8 cellular contexts compared by ENCODE assay signal in the genomic region with DNA sequence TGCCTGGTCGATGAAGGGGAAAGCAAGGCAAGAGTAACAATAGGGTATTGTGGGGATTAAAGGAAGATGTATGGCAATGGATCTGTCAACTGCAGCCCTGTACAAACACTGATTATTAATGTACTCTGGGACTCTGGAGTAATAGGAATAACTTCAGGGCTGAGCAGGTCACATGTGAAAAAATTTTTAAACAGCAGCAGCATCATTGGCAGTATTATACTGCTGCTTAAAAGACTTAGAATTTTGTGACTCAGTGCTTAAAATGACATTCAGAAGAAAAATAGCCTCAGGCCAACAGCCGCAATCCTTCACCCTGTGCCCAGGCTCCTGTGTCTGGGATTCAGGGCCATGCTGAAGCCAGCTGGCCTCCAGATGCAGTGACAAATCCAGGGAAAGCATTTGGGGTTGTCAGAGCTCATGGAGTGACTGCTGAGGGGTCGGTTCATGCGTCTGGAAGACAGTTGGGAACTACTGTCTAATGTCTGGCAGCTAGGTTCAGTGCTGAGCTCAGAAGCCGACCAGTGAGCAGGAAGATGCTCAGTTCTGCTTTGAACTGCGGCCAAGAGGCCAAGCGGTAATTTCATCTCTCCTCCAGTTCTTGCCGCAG. TPM values are rescaled to one million over a fixed set of nuclear protein-coding genes. Genes with fewer than 3 reads are reported as not detected.
DNase-seq lines count a peak whose midpoint lies in the region; ATAC-seq and TF ChIP-seq lines count a peak whose summit lies in the region.

No MANE protein-coding gene starts in this region.

- H3K27ac ChIP-seq in coronary artery (peak overlapping the region; percentile 84 to 86), stomach (peak overlapping the region; percentile 34 to 67 (median 60)), MM.1S (ENCODE audit: low read length) (no peak overlapping the region)

- H3K27me3 ChIP-seq in stomach (no peaks in the 10 kb centered on the region), MM.1S (replicated peaks; ENCODE audit: insufficient read depth, low read length) (no peaks in the 10 kb centered on the region)

- H3K9me2 ChIP-seq in MM.1S (replicated peaks; ENCODE audit: insufficient read depth, low read length): no peaks in the 10 kb centered on the region

- TF ChIP-seq POLR2A in stomach (IDR thresholded peaks at IDR 0.05): no peak

- TF ChIP-seq CTCF in coronary artery (IDR thresholded peaks at IDR 0.05) (no peak), stomach (IDR thresholded peaks at IDR 0.05) (no peak), MM.1S (IDR thresholded peaks at IDR 0.05; ENCODE audit: low read length) (no peak)

- peak; percentile 23 for ATAC-seq in left colon

- 36 to 60% (median 53%) methylated on average over 8 of the region's 8 CpGs for WGBS in stomach, 5 donors

- H3K4me1 ChIP-seq in stomach (peaks cover 11 to 45% (median 22%) of the 10 kb centered on the region in 4 donors), MM.1S (ENCODE audit: low read length) (no peaks in the 10 kb centered on the region)

- DNase-seq in M059J (ENCODE audit: low read depth): peak; percentile 92
- peak; percentile 89 for DNase-seq in coronary artery (ENCODE audit: low spot score)
- peak; percentile 28 to 43 for DNase-seq in left colon
- no peak for DNase-seq in stomach
- DNase-seq in MM.1S: no peak
- no peak for DNase-seq in stimulated activated naive CD4-positive, alpha-beta T cell (lab: John Stamatoyannopoulos, UW)
- no peak for DNase-seq in NOMO-1 treated with dmso at 0.1 percent for 144 hours (lab: John Stamatoyannopoulos, UW; ENCODE audit: unreplicated experiment)
- DNase-seq in SHP77 treated with DMSO at 0.1 percent for 48 hours (lab: John Stamatoyannopoulos, UW): no peak

- H3K36me3 ChIP-seq in stomach (no peaks in the 10 kb centered on the region), MM.1S (replicated peaks; ENCODE audit: insufficient read depth, low read length) (no peaks in the 10 kb centered on the region)

- no peaks in the 10 kb centered on the region for H3F3A ChIP-seq in MM.1S (ENCODE audit: insufficient read depth, low read length)

- peaks cover 4% of the 10 kb centered on the region; the same call in 1 of the 2 replicates for H4K20me1 ChIP-seq in MM.1S (ENCODE audit: insufficient read depth, low read length)

- no peak for TF ChIP-seq EP300 in stomach (IDR thresholded peaks at IDR 0.05)

- H3K4me2 ChIP-seq in MM.1S (ENCODE audit: low read depth, low read length): no peak overlapping the region

- H3K9me3 ChIP-seq in stomach (no peaks in the 10 kb centered on the region), MM.1S (replicated peaks; ENCODE audit: insufficient read depth, low read length) (no peaks in the 10 kb centered on the region)

- intact Hi-C loops in left colon (cut with DNase I, micrococcal nuclease) (no loop called here), stomach (cut with DNase I; ENCODE audit: low total_unique reads) (no loop called here)

- H3K79me2 ChIP-seq in MM.1S (ENCODE audit: low read length): peaks cover 87% of the 10 kb centered on the region

- H3K4me3 ChIP-seq in coronary artery (peak overlapping the region; percentile 23), stomach (no peak overlapping the region), MM.1S (ENCODE audit: low read length) (no peak overlapping the region)

- H2AFZ ChIP-seq in MM.1S (ENCODE audit: low read length): no peak overlapping the region

- H3K9ac ChIP-seq in MM.1S (ENCODE audit: low read length): no peak overlapping the region

RNA-seq across cellular contexts. Expression of gene TEX2, which starts 22.2 kb away (rescaled TPM):
- total RNA-seq in M059J (2014; rRNA removed; shearing (Covaris generic)): 13.4 and 22.6 TPM in 2 replicates
- total RNA-seq in left colon: 10 to 100 TPM; 32.9 to 36.4 TPM
- 10 to 100 TPM; 17.5 to 50.6 (median 40.0) TPM for total RNA-seq in stomach
- polyA plus RNA-seq in stomach: 1 to 10 TPM; 5.8 to 8.0 (median 7.7) TPM

Comparison
In these comparisons a context has a peak if more than half of its experiments do, and no peak if none do; other contexts are left out.
1. DNase-seq: peak in M059J (single experiment), coronary artery (single experiment) and left colon (2 of 2); none in stomach (single experiment), MM.1S (single experiment), stimulated activated naive CD4-positive, alpha-beta T cell (0 of 6), NOMO-1 treated with dmso at 0.1 percent for 144 hours (single experiment) and SHP77 treated with DMSO at 0.1 percent for 48 hours (single experiment).